Comparison of ENCODE assay signal across 2 cellular contexts in genomic region chr7:95607477-95608010, GRCh38.
TF ChIP-seq lines count a peak whose summit lies in the region.

No MANE protein-coding gene starts in this region.

TF ChIP-seq in liver, 16 proteins besides CTCF, POLR2A, EP300 and RAD21 (continued from another document):
- TF ChIP-seq ATF3 (IDR thresholded peaks at IDR 0.05) = no peak
- TF ChIP-seq SP1 (IDR thresholded peaks at IDR 0.05) = no peak

TF ChIP-seq in HepG2, 621 proteins besides CTCF, POLR2A, EP300 and RAD21 (continued from another document):
- no peak for TF ChIP-seq ZNF512 (CRISPR knock-in tag; IDR thresholded peaks at IDR 0.05)
- no peak for TF ChIP-seq GTF3A (CRISPR knock-in tag; conservative IDR thresholded peaks at IDR 0.05)
- no peak for TF ChIP-seq PBX3 (CRISPR knock-in tag; IDR thresholded peaks at IDR 0.05; ENCODE audit: borderline replicate concordance)
- no peak for TF ChIP-seq THAP8 (CRISPR knock-in tag; IDR thresholded peaks at IDR 0.05; ENCODE audit: borderline replicate concordance)
- no peak for TF ChIP-seq ZBTB37 (CRISPR knock-in tag; IDR thresholded peaks at IDR 0.05)
- no peak for TF ChIP-seq DPF2 (CRISPR knock-in tag; IDR thresholded peaks at IDR 0.05; ENCODE audit: borderline replicate concordance, low read depth)
- TF ChIP-seq ZNF788 (CRISPR knock-in tag; IDR thresholded peaks at IDR 0.05; ENCODE audit: borderline replicate concordance) = no peak
- TF ChIP-seq HMGA1 (CRISPR knock-in tag; conservative IDR thresholded peaks at IDR 0.05) = no peak
- TF ChIP-seq RBM22 (optimal IDR thresholded peaks at IDR 0.05; ENCODE audit: low read length) = no peak
- TF ChIP-seq PCBP2 (optimal IDR thresholded peaks at IDR 0.05; ENCODE audit: low read depth, low read length, poor library complexity, severe bottlenecking) = no peak
- no peak for TF ChIP-seq GFI1 (CRISPR knock-in tag; IDR thresholded peaks at IDR 0.05; ENCODE audit: borderline replicate concordance)
- TF ChIP-seq ZNF781 (CRISPR knock-in tag; IDR thresholded peaks at IDR 0.05; ENCODE audit: borderline replicate concordance, not compliant biosample characterization) = no peak
- no peak for TF ChIP-seq DR1 (CRISPR knock-in tag; IDR thresholded peaks at IDR 0.05)
- TF ChIP-seq ZFAT (CRISPR knock-in tag; conservative IDR thresholded peaks at IDR 0.05) = no peak
- TF ChIP-seq SIX4 (CRISPR knock-in tag; IDR thresholded peaks at IDR 0.05) = no peak
